8 cellular contexts compared by ENCODE assay signal in the genomic region with DNA sequence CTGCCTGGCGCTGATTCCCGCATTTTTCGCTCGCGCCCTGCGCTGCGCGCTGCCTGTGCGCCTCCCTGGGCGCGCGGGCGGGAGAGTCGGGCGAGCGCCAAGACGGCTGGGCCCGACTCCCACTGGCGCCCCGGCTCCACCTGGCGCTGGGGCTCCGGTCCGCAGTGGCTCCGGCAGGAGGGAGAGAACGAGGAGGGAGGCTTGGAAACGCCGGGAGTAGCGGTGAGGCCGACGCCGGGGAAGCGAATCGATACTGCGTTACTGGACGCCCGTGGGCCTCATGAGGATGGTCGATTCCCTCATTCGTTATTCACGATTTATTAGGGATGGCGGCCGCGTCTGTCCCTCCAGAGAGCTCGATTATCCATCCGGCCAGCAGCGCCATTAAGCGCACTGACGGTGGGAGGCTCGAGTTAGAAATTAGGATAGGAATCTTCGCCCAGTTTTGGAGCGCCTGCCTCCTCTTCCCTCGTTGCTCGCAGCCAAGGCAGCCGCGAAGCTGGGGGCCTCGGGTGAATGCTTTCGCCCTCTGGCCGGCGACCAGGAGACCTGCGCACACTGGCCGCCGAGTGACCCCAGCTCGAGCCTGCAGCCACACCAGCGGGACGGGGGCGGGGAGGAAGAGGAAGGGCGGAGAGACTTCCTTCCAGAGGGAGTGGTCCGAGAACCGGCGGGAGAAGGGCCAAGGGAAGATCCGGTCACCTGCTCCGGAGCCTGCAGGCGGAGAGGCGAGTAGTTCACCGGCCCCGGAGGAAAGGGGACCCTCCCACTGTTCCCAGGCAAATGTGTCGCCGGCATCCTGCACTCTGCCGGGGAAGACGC. TPM values are rescaled to one million over a fixed set of nuclear protein-coding genes. Genes with fewer than 3 reads are reported as not detected.
A peak's percentile ranks its signal among the peaks of the same experiment; 100 is the strongest.
DNase-seq lines count a peak whose midpoint lies in the region; ATAC-seq and TF ChIP-seq lines count a peak whose summit lies in the region.

No MANE protein-coding gene starts in this region.

- no peak overlapping the region for H3K27ac Mint-ChIP-seq in natural killer cell treated with Interleukin-12 subunit alpha and Interleukin-12 subunit beta and Interleukin-15 and Interleukin-18, amount 100 ng/mL, for 72 hours

- DNase-seq in NCI-H1092 (lab: John Stamatoyannopoulos, UW), result peak; percentile 51
- DNase-seq in fibroblast of mammary gland (ENCODE audit: low read depth), result peak; percentile 60
- no peak for DNase-seq in natural killer cell treated with Interleukin-12 subunit alpha and Interleukin-12 subunit beta and Interleukin-15 and Interleukin-18, amount 100 ng/mL, for 72 hours (ENCODE audit: low spot score)
- DNase-seq in activated gamma-delta T cell treated with Interleukin-2 at 50 U/mL for 16 hours, result no peak

- no peak for ATAC-seq in natural killer cell treated with Interleukin-12 subunit alpha and Interleukin-12 subunit beta and Interleukin-15 and Interleukin-18, amount 100 ng/mL, for 72 hours
- ATAC-seq in HG02970 (IDR thresholded peaks at IDR 0.05; ENCODE audit: low FRiP score, unreplicated experiment) (no peak), GM19463 (IDR thresholded peaks at IDR 0.05; ENCODE audit: unreplicated experiment) (no peak)

- peaks cover 31 to 32% of the 10 kb centered on the region in 2 donors for H3K27me3 Mint-ChIP-seq in natural killer cell treated with Interleukin-12 subunit alpha and Interleukin-12 subunit beta and Interleukin-15 and Interleukin-18, amount 100 ng/mL, for 72 hours

- peaks cover 30 to 46% of the 10 kb centered on the region in 2 donors for H3K4me1 Mint-ChIP-seq in natural killer cell treated with Interleukin-12 subunit alpha and Interleukin-12 subunit beta and Interleukin-15 and Interleukin-18, amount 100 ng/mL, for 72 hours (ENCODE audit: low read depth in 2 of 2)

- H3K4me3 Mint-ChIP-seq in natural killer cell treated with Interleukin-12 subunit alpha and Interleukin-12 subunit beta and Interleukin-15 and Interleukin-18, amount 100 ng/mL, for 72 hours, result peak overlapping the region; percentile 40

- H3K27ac ChIP-seq in VCaP, result peak overlapping the region; percentile 92

- no peaks in the 10 kb centered on the region for H3K9me3 Mint-ChIP-seq in natural killer cell treated with Interleukin-12 subunit alpha and Interleukin-12 subunit beta and Interleukin-15 and Interleukin-18, amount 100 ng/mL, for 72 hours

- peaks cover 13% of the 10 kb centered on the region for H3K36me3 Mint-ChIP-seq in natural killer cell treated with Interleukin-12 subunit alpha and Interleukin-12 subunit beta and Interleukin-15 and Interleukin-18, amount 100 ng/mL, for 72 hours

- TF ChIP-seq CTCF in VCaP (conservative IDR thresholded peaks at IDR 0.05) (no peak), fibroblast of mammary gland (conservative IDR thresholded peaks at IDR 0.05; ENCODE audit: control insufficient read depth, insufficient read depth, low read depth, low read length) (no peak)

- H3K4me3 ChIP-seq in GM08714 (ENCODE audit: low read length) (peak overlapping the region; percentile 82), fibroblast of mammary gland (ENCODE audit: control insufficient read depth, low read depth, low read length) (peak overlapping the region; percentile 84)

RNA-seq across cellular contexts. Expression of gene PCGF2, which starts 1.3 kb away (rescaled TPM):
- total RNA-seq in natural killer cell treated with Interleukin-12 subunit alpha and Interleukin-12 subunit beta and Interleukin-15 and Interleukin-18, amount 100 ng/mL, for 72 hours, result not detected

RNA-seq across cellular contexts. Expression of gene PSMB3, which starts 3.1 kb away (rescaled TPM):
- total RNA-seq in natural killer cell treated with Interleukin-12 subunit alpha and Interleukin-12 subunit beta and Interleukin-15 and Interleukin-18, amount 100 ng/mL, for 72 hours, result 100 to 1,000 TPM; 288 to 306 TPM

RNA-seq across cellular contexts. Expression of gene CISD3, which starts 19.3 kb away (rescaled TPM):
- 10 to 100 TPM; 48.3 to 58.7 TPM for total RNA-seq in natural killer cell treated with Interleukin-12 subunit alpha and Interleukin-12 subunit beta and Interleukin-15 and Interleukin-18, amount 100 ng/mL, for 72 hours

RNA-seq across cellular contexts. Expression of gene MLLT6, which starts 44.4 kb away (rescaled TPM):
- total RNA-seq in natural killer cell treated with Interleukin-12 subunit alpha and Interleukin-12 subunit beta and Interleukin-15 and Interleukin-18, amount 100 ng/mL, for 72 hours, result 100 to 1,000 TPM; 319 to 324 TPM

RNA-seq across cellular contexts. Expression of gene PIP4K2B, which starts 49.9 kb away (rescaled TPM):
- 10 to 100 TPM; 25.4 to 33.2 TPM for total RNA-seq in natural killer cell treated with Interleukin-12 subunit alpha and Interleukin-12 subunit beta and Interleukin-15 and Interleukin-18, amount 100 ng/mL, for 72 hours

Comparison
In these comparisons a context has a peak if more than half of its experiments do, and no peak if none do; other contexts are left out.
1. DNase-seq: peak in NCI-H1092 (single experiment) and fibroblast of mammary gland (single experiment); none in natural killer cell treated with Interleukin-12 subunit alpha and Interleukin-12 subunit beta and Interleukin-15 and Interleukin-18, amount 100 ng/mL, for 72 hours (single experiment) and activated gamma-delta T cell treated with Interleukin-2 at 50 U/mL for 16 hours (single experiment).